In genomic region chr4:93384211-93384610, GRCh38 we compare ENCODE assay signal across 22 cellular contexts.
"Had no signal": no experiment of that assay in that cellular context is flagged by ENCODE, and none has a peak within 500 bp of the region (broad histone marks: within the 10 kb centered on the region; RNA-seq: fewer than 3 reads in every experiment).

No MANE protein-coding gene starts in this region.

- DNase-seq: activated CD4-positive, alpha-beta T cell treated with anti-CD3 and anti-CD28 coated beads for 1 hour; activated CD4-positive, alpha-beta T cell treated with anti-CD3 and anti-CD28 coated beads, Interleukin-2, amount 50 U/mL, for 4 hours; activated naive CD4-positive, alpha-beta T cell treated with anti-CD3 and anti-CD28 coated beads for 36 hours; activated T-cell treated with anti-CD3 and anti-CD28 coated beads for 4 hours; body of pancreas; central memory CD4-positive, alpha-beta T cell; colonic mucosa; esophagus squamous epithelium; head of caudate nucleus; immature natural killer cell; mucosa of descending colon; naive thymus-derived CD4-positive, alpha-beta T cell; ovary; stimulated activated CD4-positive, alpha-beta T cell treated with anti-CD3 and anti-CD28 coated beads, Interleukin-12 subunit alpha, Interleukin-12 subunit beta, amount 100 ng/mL, for 4 hours; stimulated activated CD4-positive, alpha-beta T cell treated with anti-CD3 and anti-CD28 coated beads, Interleukin-2, amount 100 ng/mL, for 24 hours; stomach; testis; upper lobe of right lung had no signal

- ATAC-seq: activated T-helper 17 cell treated with anti-CD3 and anti-CD28 coated beads, Interleukin-2, amount 50 U/mL, for 72 hours; body of pancreas; mucosa of descending colon; naive thymus-derived CD4-positive, alpha-beta T cell; sciatic nerve; upper lobe of right lung had no signal

- H3K27ac Mint-ChIP-seq: activated naive CD4-positive, alpha-beta T cell treated with anti-CD3 and anti-CD28 coated beads for 36 hours; activated T-helper 17 cell treated with anti-CD3 and anti-CD28 coated beads, Interleukin-2, amount 50 U/mL, for 72 hours; immature natural killer cell; naive thymus-derived CD4-positive, alpha-beta T cell had no signal

- H3K27me3 ChIP-seq: body of pancreas, colonic mucosa, esophagus squamous epithelium, foreskin keratinocyte, ovary, stomach, testis, upper lobe of right lung had no signal

- H3K4me3 ChIP-seq: body of pancreas, colonic mucosa, esophagus squamous epithelium, mucosa of descending colon, ovary, stomach, testis, upper lobe of right lung had no signal

- H3K36me3 Mint-ChIP-seq: immature natural killer cell; naive thymus-derived CD4-positive, alpha-beta T cell had no signal

- H3K9me3 Mint-ChIP-seq: activated naive CD4-positive, alpha-beta T cell treated with anti-CD3 and anti-CD28 coated beads for 36 hours had no signal

- H3K9me3 ChIP-seq: body of pancreas, colonic mucosa, esophagus squamous epithelium, mucosa of descending colon, ovary, stomach, testis, upper lobe of right lung had no signal

- H3K27me3 Mint-ChIP-seq: activated T-helper 17 cell treated with anti-CD3 and anti-CD28 coated beads, Interleukin-2, amount 50 U/mL, for 72 hours; naive thymus-derived CD4-positive, alpha-beta T cell had no signal

- H3K4me3 Mint-ChIP-seq: activated naive CD4-positive, alpha-beta T cell treated with anti-CD3 and anti-CD28 coated beads for 36 hours; activated T-helper 17 cell treated with anti-CD3 and anti-CD28 coated beads, Interleukin-2, amount 50 U/mL, for 72 hours; immature natural killer cell; naive thymus-derived CD4-positive, alpha-beta T cell had no signal

- H3K27ac ChIP-seq: body of pancreas, colonic mucosa, esophagus squamous epithelium, foreskin keratinocyte, ovary, stomach, testis, upper lobe of right lung, VCaP had no signal

- H3K36me3 ChIP-seq: colonic mucosa, esophagus squamous epithelium, ovary, stomach, upper lobe of right lung had no signal

- H3K4me1 Mint-ChIP-seq: activated T-helper 17 cell treated with anti-CD3 and anti-CD28 coated beads, Interleukin-2, amount 50 U/mL, for 72 hours; immature natural killer cell; naive thymus-derived CD4-positive, alpha-beta T cell had no signal

- H3K4me1 ChIP-seq: body of pancreas, colonic mucosa, esophagus squamous epithelium, foreskin keratinocyte, stomach, testis, upper lobe of right lung had no signal
